24 cellular contexts compared by ENCODE assay signal in the genomic region with DNA sequence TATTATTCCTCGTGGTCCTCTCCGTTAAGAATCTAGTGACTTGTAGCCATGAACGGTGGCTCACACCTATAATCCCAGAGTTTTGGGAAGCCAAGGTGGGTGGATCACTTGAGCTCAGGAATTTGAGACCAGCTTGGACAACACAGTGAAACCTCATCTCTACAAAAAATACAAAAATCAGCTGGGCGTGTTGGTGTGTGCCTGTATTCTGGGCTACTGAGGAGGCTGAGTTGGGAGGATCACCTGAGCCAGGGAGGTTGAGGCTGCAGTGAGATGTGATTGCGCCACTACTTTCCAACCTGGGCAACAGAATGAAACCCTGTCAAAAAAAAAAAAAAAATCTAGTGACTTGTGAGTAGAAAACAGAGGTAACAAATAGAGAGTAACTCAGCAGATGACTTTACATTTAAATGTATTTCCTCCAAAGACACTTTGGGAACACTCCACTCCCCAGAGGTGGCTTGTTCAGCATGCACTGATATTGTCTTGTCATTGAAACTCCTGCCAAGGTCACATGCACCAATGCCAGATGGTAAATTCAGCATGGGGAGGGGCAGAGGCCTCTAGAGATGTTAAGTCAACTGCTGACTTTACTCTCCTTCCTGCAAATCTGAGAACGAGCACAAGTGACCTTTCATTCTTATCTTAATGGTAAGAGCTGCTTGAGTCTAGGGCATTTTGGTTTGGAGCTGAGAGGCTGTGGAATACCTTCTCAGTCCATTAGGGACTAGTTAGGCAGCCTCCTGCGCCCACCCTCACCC. TPM values are rescaled to one million over a fixed set of nuclear protein-coding genes. Genes with fewer than 3 reads are reported as not detected.
DNase-seq lines count a peak whose midpoint lies in the region; ATAC-seq and TF ChIP-seq lines count a peak whose summit lies in the region.
"Had no signal": no experiment of that assay in that cellular context is flagged by ENCODE, and none has a peak within 500 bp of the region (broad histone marks: within the 10 kb centered on the region; RNA-seq: fewer than 3 reads in every experiment).

No MANE protein-coding gene starts in this region.

- H3K79me1 ChIP-seq in mesenchymal stem cell (replicated peaks; ENCODE audit: low read length, poor library complexity, severe bottlenecking) = no peaks in the 10 kb centered on the region

- TF ChIP-seq CTCF in cardiac muscle cell (IDR thresholded peaks at IDR 0.05; ENCODE audit: low read depth, low read length) = no peak
- no peak for TF ChIP-seq CTCF in PC-3 (conservative IDR thresholded peaks at IDR 0.05; ENCODE audit: low read depth, low read length)

- H3K4me2 ChIP-seq in mesenchymal stem cell (ENCODE audit: low read length, poor library complexity, severe bottlenecking) (no peak overlapping the region), GM23248 (ENCODE audit: unreplicated experiment) (no peak overlapping the region), PC-3 (ENCODE audit: low read length) (no peak overlapping the region)
- H3K4me2 ChIP-seq: BLaER1 treated with 17β-estradiol and CSF1 and Interleukin-3, amounts not matched to agents 10 nM and 100 nM; KMS-11 had no signal

- no peak overlapping the region for H3K14ac ChIP-seq in mesenchymal stem cell (ENCODE audit: low read length in 2 of 2)

- H3K27ac ChIP-seq in cardiac muscle cell (peak overlapping the region; percentile 16), mesenchymal stem cell (ENCODE audit: low read length, poor library complexity, severe bottlenecking) (peak overlapping the region; percentile 97), GM23248 (no peak overlapping the region), PC-3 (ENCODE audit: low read length) (no peak overlapping the region)
- H3K27ac ChIP-seq: BLaER1 treated with 17β-estradiol and CSF1 and Interleukin-3, amounts not matched to agents 10 nM and 100 nM; KMS-11; SK-N-MC had no signal

- H3K79me2 ChIP-seq in GM23248 (ENCODE audit: insufficient read depth) (no peaks in the 10 kb centered on the region), PC-3 (ENCODE audit: low read length) (no peaks in the 10 kb centered on the region)

- H2AK5ac ChIP-seq in mesenchymal stem cell (ENCODE audit: low read length, severe bottlenecking) = peak overlapping the region; percentile 54

- in situ Hi-C loops in GM23248 (cut with MboI) = no loop called here

- no peak overlapping the region for H2BK15ac ChIP-seq in mesenchymal stem cell (ENCODE audit: low read depth, poor library complexity, severe bottlenecking)

- no peaks in the 10 kb centered on the region for H3K27me3 ChIP-seq in cardiac muscle cell
- H3K27me3 ChIP-seq in mesenchymal stem cell (ENCODE audit: control insufficient read depth in 1 of 2, insufficient read depth in 1 of 2, low read length in 2 of 2) = no peaks in the 10 kb centered on the region
- no peaks in the 10 kb centered on the region for H3K27me3 ChIP-seq in GM23248 (replicated peaks; ENCODE audit: insufficient read depth)
- peaks cover 65% of the 10 kb centered on the region for H3K27me3 ChIP-seq in PC-3 (ENCODE audit: low read length)
- H3K27me3 ChIP-seq: BLaER1 treated with 17β-estradiol and CSF1 and Interleukin-3, amounts not matched to agents 10 nM and 100 nM had no signal

- POLR2A ChIA-PET in PC-3 (lab: Charles Lee; ENCODE audit: unreplicated experiment) = no interaction called here

- no TSS peak for BruUV-seq in PC-3 (replicated peaks; lab: Mats Ljungman, UMichigan)

- peaks cover 11% of the 10 kb centered on the region for H3K4me1 ChIP-seq in cardiac muscle cell (ENCODE audit: low read depth)
- H3K4me1 ChIP-seq in mesenchymal stem cell (ENCODE audit: control insufficient read depth, insufficient read depth, low read depth, low read length) = peaks cover 8% of the 10 kb centered on the region
- H3K4me1 ChIP-seq in GM23248 (ENCODE audit: insufficient read depth) = peaks cover 8% of the 10 kb centered on the region
- no peaks in the 10 kb centered on the region for H3K4me1 ChIP-seq in PC-3 (ENCODE audit: insufficient read depth, low read length)
- H3K4me1 ChIP-seq: BLaER1 treated with 17β-estradiol and CSF1 and Interleukin-3, amounts not matched to agents 10 nM and 100 nM had no signal

- CTCF ChIA-PET in PC-3 (lab: Charles Lee) = no interaction called here

- intact Hi-C loops in cardiac septum (cut with DNase I) = no loop called here
- intact Hi-C loops in left ventricle myocardium superior (cut with micrococcal nuclease) = no loop called here
- intact Hi-C loops in PC-3 (cut with micrococcal nuclease) = no loop called here

- H3K23ac ChIP-seq in mesenchymal stem cell (ENCODE audit: low read length in 2 of 2) = no peak overlapping the region

- no peak overlapping the region for H3K4ac ChIP-seq in mesenchymal stem cell (ENCODE audit: low read depth in 1 of 2, low read length in 2 of 2)

- 77% methylated on average over 5 of the region's 7 CpGs for WGBS in mesenchymal stem cell
- 64 to 65% methylated on average over 7 of the region's 7 CpGs for WGBS in GM23248 (ENCODE audit: low coverage in 1 of 2, low lambda C conversion rate in 2 of 2, missing lambda C conversion rate in 2 of 2), 2 experiments

- H3K4me3 ChIP-seq in cardiac muscle cell = no peak overlapping the region
- no peak overlapping the region for H3K4me3 ChIP-seq in mesenchymal stem cell (ENCODE audit: insufficient read depth in 1 of 2, low read depth in 1 of 2, low read length in 2 of 2)
- no peak overlapping the region for H3K4me3 ChIP-seq in GM23248
- H3K4me3 ChIP-seq in PC-3 (ENCODE audit: low read length) = no peak overlapping the region
- H3K4me3 ChIP-seq: BLaER1 treated with 17β-estradiol and CSF1 and Interleukin-3, amounts not matched to agents 10 nM and 100 nM; SK-N-MC had no signal

- H4K91ac ChIP-seq in mesenchymal stem cell (ENCODE audit: low read length) = no peak overlapping the region

- H4K20me1 ChIP-seq in GM23248 (ENCODE audit: insufficient read depth) (no peaks in the 10 kb centered on the region), PC-3 (ENCODE audit: low read length) (no peaks in the 10 kb centered on the region)
- H4K20me1 ChIP-seq: BLaER1 treated with 17β-estradiol and CSF1 and Interleukin-3, amounts not matched to agents 10 nM and 100 nM had no signal

- no peak overlapping the region for H2BK12ac ChIP-seq in mesenchymal stem cell (ENCODE audit: low read length in 2 of 2)

- H2AFZ ChIP-seq in mesenchymal stem cell (ENCODE audit: low read depth, low read length) (no peak overlapping the region), GM23248 (no peak overlapping the region), PC-3 (ENCODE audit: low read length) (no peak overlapping the region)

- H3K9ac ChIP-seq in mesenchymal stem cell (ENCODE audit: low read length) (no peak overlapping the region), GM23248 (no peak overlapping the region), PC-3 (ENCODE audit: low read length) (no peak overlapping the region)
- H3K9ac ChIP-seq: BLaER1 treated with 17β-estradiol and CSF1 and Interleukin-3, amounts not matched to agents 10 nM and 100 nM; KMS-11 had no signal

- H3K9me3 ChIP-seq in cardiac muscle cell (ENCODE audit: low read depth) = no peaks in the 10 kb centered on the region
- H3K9me3 ChIP-seq in mesenchymal stem cell (ENCODE audit: control insufficient read depth, low read length) = no peaks in the 10 kb centered on the region
- H3K9me3 ChIP-seq in GM23248 (ENCODE audit: low read depth) = no peaks in the 10 kb centered on the region
- no peaks in the 10 kb centered on the region for H3K9me3 ChIP-seq in PC-3 (ENCODE audit: low read length)
- H3K9me3 ChIP-seq: BLaER1 treated with 17β-estradiol and CSF1 and Interleukin-3, amounts not matched to agents 10 nM and 100 nM had no signal

- H2BK5ac ChIP-seq in mesenchymal stem cell (ENCODE audit: low read depth, low read length, poor library complexity, severe bottlenecking) = peak overlapping the region; percentile 84

- peaks cover 9% of the 10 kb centered on the region for H3F3A ChIP-seq in GM23248 (ENCODE audit: insufficient read depth)
- no peaks in the 10 kb centered on the region for H3F3A ChIP-seq in PC-3 (ENCODE audit: low read length, unreplicated experiment)

- H3K36me3 ChIP-seq in cardiac muscle cell (no peaks in the 10 kb centered on the region), mesenchymal stem cell (ENCODE audit: control insufficient read depth in 1 of 2, insufficient read depth in 2 of 2, low read depth in 1 of 2, low read length in 2 of 2) (no peaks in the 10 kb centered on the region), GM23248 (ENCODE audit: low read depth) (no peaks in the 10 kb centered on the region), PC-3 (ENCODE audit: low read depth, low read length) (no peaks in the 10 kb centered on the region)
- H3K36me3 ChIP-seq: BLaER1 treated with 17β-estradiol and CSF1 and Interleukin-3, amounts not matched to agents 10 nM and 100 nM had no signal

- no peak overlapping the region for H3K18ac ChIP-seq in mesenchymal stem cell (ENCODE audit: low read depth in 1 of 2, low read length in 2 of 2)

- peak in 1 of 2 donors; percentile 44 for DNase-seq in cardiac muscle cell (ENCODE audit: low read depth in 1 of 2, low spot score in 1 of 2)
- no peak for DNase-seq in cardiac septum (ENCODE audit: low spot score)
- DNase-seq in left ventricle myocardium superior = no peak
- no peak for DNase-seq in mesenchymal stem cell
- no peak for DNase-seq in GM23248
- DNase-seq in HT-29 (ENCODE audit: low spot score) = no peak
- DNase-seq in PC-3 = no peak
- DNase-seq: CD4-positive, alpha-beta T cell; DMS53; GOT3; HCEC 1CT; IMR-90; MM.1S; NCI-H1694; NCI-H2029 treated with DMSO at 0.1 percent for 48 hours; NCI-H526 treated with DMSO at 0.1 percent for 48 hours; RPMI8226; SHP77 treated with DMSO at 0.1 percent for 48 hours had no signal

- no peak overlapping the region for H2BK120ac ChIP-seq in mesenchymal stem cell (ENCODE audit: low read depth, low read length)

- no peak overlapping the region for H4K8ac ChIP-seq in mesenchymal stem cell (ENCODE audit: low read length)

- H3K9me2 ChIP-seq in GM23248 (ENCODE audit: insufficient read depth) = no peaks in the 10 kb centered on the region
- no peaks in the 10 kb centered on the region for H3K9me2 ChIP-seq in PC-3 (replicated peaks; ENCODE audit: low read length)

- peak; percentile 78 for ATAC-seq in left ventricle myocardium superior
- no peak for ATAC-seq in PC-3

RNA-seq across cellular contexts. Expression of a gene that starts 24.9 kb away (rescaled TPM):
- total RNA-seq in cardiac muscle cell = not detected in 2 replicates
- polyA plus RNA-seq in cardiac muscle cell = not detected in 2 replicates
- not detected for total RNA-seq in cardiac septum
- not detected for total RNA-seq in left ventricle myocardium superior
- not detected for polyA plus RNA-seq in mesenchymal stem cell (2013, experiment 1 of 2)
- not detected for polyA plus RNA-seq in mesenchymal stem cell (2013, experiment 2 of 2)
- not detected in 2 replicates for total RNA-seq in GM23248 (2014; rRNA removed; shearing (Covaris generic))
- polyA plus RNA-seq in GM23248 (2016; fragmentation: Nextera tagmentation; extraction: Ambion mirVana) = not detected in 2 replicates
- total RNA-seq in HT-29 (2014; rRNA removed; shearing (Covaris generic)) = not detected in 2 replicates
- not detected in 2 replicates for total RNA-seq in PC-3 (2014; rRNA removed)
- total RNA-seq: A172; CD4-positive, alpha-beta T cell; IMR-90; NCI-H460 had no signal
- polyA plus RNA-seq: AG04450, IMR-90 had no signal

RNA-seq across cellular contexts. Expression of a gene that starts 54.1 kb away (rescaled TPM):
- 20.9 and 24.8 TPM in 2 replicates for total RNA-seq in cardiac muscle cell
- polyA plus RNA-seq in cardiac muscle cell = 31.4 and 31.6 TPM in 2 replicates
- total RNA-seq in cardiac septum = 6.4 TPM
- 8.2 TPM for total RNA-seq in left ventricle myocardium superior
- 0.01 TPM for polyA plus RNA-seq in mesenchymal stem cell (2013, experiment 1 of 2)
- polyA plus RNA-seq in mesenchymal stem cell (2013, experiment 2 of 2) = not detected
- total RNA-seq in GM23248 (2014; rRNA removed; shearing (Covaris generic)) = 2.0 and 3.9 TPM in 2 replicates
- 0.49 and 1.1 TPM in 2 replicates for polyA plus RNA-seq in GM23248 (2016; fragmentation: Nextera tagmentation; extraction: Ambion mirVana)
- total RNA-seq in HT-29 (2014; rRNA removed; shearing (Covaris generic)) = 0.20 and 0.21 TPM in 2 replicates
- 1.3 and 5.2 TPM in 2 replicates for total RNA-seq in PC-3 (2014; rRNA removed)
- total RNA-seq: A172, NCI-H460 had no signal

Comparison
In these comparisons a context has a peak if more than half of its experiments do, and no peak if none do; other contexts are left out.
1. H3K27ac ChIP-seq: peak in cardiac muscle cell (single experiment) and mesenchymal stem cell (single experiment); none in GM23248 (single experiment) and PC-3 (single experiment).